In genomic region chr22:19735665-19736510, GRCh38 we compare ENCODE assay signal across 2 cellular contexts.
A peak's percentile ranks its signal among the peaks of the same experiment; 100 is the strongest.
TF ChIP-seq lines count a peak whose summit lies in the region.

No MANE protein-coding gene starts in this region.

TF ChIP-seq in HEK293T, 16 proteins besides CTCF, POLR2A, EP300 and RAD21:
- TF ChIP-seq FOXA1 (IDR thresholded peaks at IDR 0.05) (no peak), ELF4 (IDR thresholded peaks at IDR 0.05) (no peak), PKNOX1 (IDR thresholded peaks at IDR 0.05) (peak; percentile 80)
TF ChIP-seq in HEK293T: peak in this region for 1.

TF ChIP-seq in H1, 55 proteins besides CTCF, POLR2A, EP300 and RAD21:
- TF ChIP-seq POU5F1 (IDR thresholded peaks at IDR 0.05; ENCODE audit: low read depth, low read length), result no peak
- no peak for TF ChIP-seq JUN (IDR thresholded peaks at IDR 0.05; ENCODE audit: low read depth, low read length)
- no peak for TF ChIP-seq USF2 (IDR thresholded peaks at IDR 0.05; ENCODE audit: low read length)
- TF ChIP-seq SIRT6 (IDR thresholded peaks at IDR 0.05; ENCODE audit: low read length), result no peak
- TF ChIP-seq ASH2L (IDR thresholded peaks at IDR 0.05; ENCODE audit: low read length), result no peak
- TF ChIP-seq NRF1 (IDR thresholded peaks at IDR 0.05; ENCODE audit: low read depth, low read length), result no peak
- no peak for TF ChIP-seq SUZ12 (IDR thresholded peaks at IDR 0.05; ENCODE audit: low read length)
- no peak for TF ChIP-seq PHF8 (conservative IDR thresholded peaks at IDR 0.05; ENCODE audit: low read depth, low read length)
- no peak for TF ChIP-seq ATF2 (IDR thresholded peaks at IDR 0.05; ENCODE audit: low read length)
- TF ChIP-seq SRF (IDR thresholded peaks at IDR 0.05; ENCODE audit: low read depth, low read length), result no peak
- no peak for TF ChIP-seq SP2 (IDR thresholded peaks at IDR 0.05; ENCODE audit: low read length)
